Comparison of ENCODE assay signal across 1 cellular context in the genomic region with DNA sequence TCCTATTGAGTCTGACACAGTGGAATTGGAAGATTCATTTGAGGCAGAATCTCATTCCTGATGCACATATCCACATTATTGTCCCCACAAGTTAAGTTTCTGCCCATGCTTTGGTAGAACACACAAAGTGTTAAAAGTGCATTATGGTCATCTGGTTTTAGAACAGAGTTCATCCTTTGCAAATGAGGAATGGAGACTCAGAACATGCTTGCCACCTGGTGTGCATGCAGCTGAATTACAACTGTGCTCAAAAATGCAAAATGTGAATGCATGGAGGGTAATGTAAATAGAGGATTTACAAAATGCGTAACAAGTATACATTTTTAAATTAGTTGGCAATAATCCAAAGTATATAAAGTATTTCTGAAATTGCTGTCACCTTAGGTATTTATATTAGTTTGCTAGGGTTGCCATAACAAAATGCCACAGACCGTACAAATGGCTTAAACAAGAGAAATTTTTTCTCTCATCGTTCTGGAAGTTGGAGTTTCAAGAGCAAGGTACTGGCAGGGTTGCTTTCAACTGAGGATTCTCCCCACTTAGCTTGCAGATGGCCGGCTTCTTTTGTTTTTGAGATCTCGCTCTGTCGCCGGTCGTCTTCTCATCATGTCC.
TF ChIP-seq lines count a peak whose summit lies in the region.

No MANE protein-coding gene starts in this region.

TF ChIP-seq in liver, 16 proteins besides CTCF, POLR2A, EP300 and RAD21 (continued from another document):
- TF ChIP-seq REST (IDR thresholded peaks at IDR 0.05) (no peak), RXRA (IDR thresholded peaks at IDR 0.05) (no peak), NR2F2 (IDR thresholded peaks at IDR 0.05) (no peak), SP1 (IDR thresholded peaks at IDR 0.05) (no peak), HNF4A (conservative IDR thresholded peaks at IDR 0.05) (no peak), EGR1 (IDR thresholded peaks at IDR 0.05; ENCODE audit: low read depth in 2 of 2) (no peak), HNF4G (IDR thresholded peaks at IDR 0.05) (no peak)
- TF ChIP-seq, protein P1, sequence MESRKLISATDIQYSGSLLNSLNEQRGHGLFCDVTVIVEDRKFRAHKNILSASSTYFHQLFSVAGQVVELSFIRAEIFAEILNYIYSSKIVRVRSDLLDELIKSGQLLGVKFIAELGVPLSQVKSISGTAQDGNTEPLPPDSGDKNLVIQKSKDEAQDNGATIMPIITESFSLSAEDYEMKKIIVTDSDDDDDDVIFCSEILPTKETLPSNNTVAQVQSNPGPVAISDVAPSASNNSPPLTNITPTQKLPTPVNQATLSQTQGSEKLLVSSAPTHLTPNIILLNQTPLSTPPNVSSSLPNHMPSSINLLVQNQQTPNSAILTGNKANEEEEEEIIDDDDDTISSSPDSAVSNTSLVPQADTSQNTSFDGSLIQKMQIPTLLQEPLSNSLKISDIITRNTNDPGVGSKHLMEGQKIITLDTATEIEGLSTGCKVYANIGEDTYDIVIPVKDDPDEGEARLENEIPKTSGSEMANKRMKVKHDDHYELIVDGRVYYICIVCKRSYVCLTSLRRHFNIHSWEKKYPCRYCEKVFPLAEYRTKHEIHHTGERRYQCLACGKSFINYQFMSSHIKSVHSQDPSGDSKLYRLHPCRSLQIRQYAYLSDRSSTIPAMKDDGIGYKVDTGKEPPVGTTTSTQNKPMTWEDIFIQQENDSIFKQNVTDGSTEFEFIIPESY (IDR thresholded peaks at IDR 0.05), result no peak
TF ChIP-seq in liver: peak in this region for 0.
